ENCODE assay signal across 20 cellular contexts in genomic region chr3:166685246-166685645, GRCh38.
DNase-seq lines count a peak whose midpoint lies in the region; ATAC-seq, FAIRE-seq and TF ChIP-seq lines count a peak whose summit lies in the region.
"Had no signal": no experiment of that assay in that cellular context is flagged by ENCODE, and none has a peak within 500 bp of the region (broad histone marks: within the 10 kb centered on the region; RNA-seq: fewer than 3 reads in every experiment).

No MANE protein-coding gene starts in this region.

- no peak overlapping the region for H2BK15ac ChIP-seq in H1 (ENCODE audit: low read length)

- H4K91ac ChIP-seq in H1 (replicated peaks; ENCODE audit: insufficient read length, low read length), result no peak overlapping the region

- H3K56ac ChIP-seq in H1 (replicated peaks; ENCODE audit: insufficient read length, low read depth, low read length), result no peak overlapping the region

- peak overlapping the region; percentile 50; the same call in 1 of the 2 replicates for H3K27ac ChIP-seq in Karpas-422 (ENCODE audit: low read length)
- no peak overlapping the region for H3K27ac ChIP-seq in OCI-LY7 (ENCODE audit: low read depth, low read length, poor library complexity, severe bottlenecking)
- no peak overlapping the region for H3K27ac ChIP-seq in H1 (ENCODE audit: low read depth, low read length)

- TF ChIP-seq POLR2A in H1 (IDR thresholded peaks at IDR 0.05; ENCODE audit: control extremely low read depth in 1 of 2, low read depth in 2 of 2, low read length in 2 of 2), result no peak

- H3K4me1 ChIP-seq in Karpas-422 (ENCODE audit: low read length), result peaks cover 20% of the 10 kb centered on the region
- no peaks in the 10 kb centered on the region for H3K4me1 ChIP-seq in OCI-LY7 (ENCODE audit: insufficient read depth, low read length, poor library complexity, severe bottlenecking)
- no peaks in the 10 kb centered on the region for H3K4me1 ChIP-seq in H1 (replicated peaks in 1 of 4; ENCODE audit: control insufficient read depth in 3 of 4, insufficient read depth in 4 of 4, low read length in 3 of 4)

- TF ChIP-seq CTCF in OCI-LY7 (conservative IDR thresholded peaks at IDR 0.05; ENCODE audit: low read length), result peak; percentile 46; the same call in 1 of the 2 replicates
- TF ChIP-seq CTCF in H1 (IDR thresholded peaks at IDR 0.05; ENCODE audit: control extremely low read depth in 1 of 3, insufficient read depth in 1 of 3, low read depth in 1 of 3, low read length in 3 of 3), result peak in 1 of 3 experiments; percentile 2; a peak in 1 of 4 replicates

- no peak overlapping the region for H2AK5ac ChIP-seq in H1 (ENCODE audit: low read depth, low read length)

- no TSS peak for BruUV-seq in OCI-LY7 (replicated peaks; lab: Mats Ljungman, UMichigan)

- H3K79me1 ChIP-seq in H1 (ENCODE audit: low read depth, low read length), result no peaks in the 10 kb centered on the region

- no peaks in the 10 kb centered on the region for H4K20me1 ChIP-seq in Karpas-422 (ENCODE audit: insufficient read depth, low read depth, low read length)
- H4K20me1 ChIP-seq in OCI-LY7 (ENCODE audit: insufficient read depth, low read length), result no peaks in the 10 kb centered on the region
- no peaks in the 10 kb centered on the region for H4K20me1 ChIP-seq in H1 (replicated peaks in 1 of 2; ENCODE audit: control insufficient read depth in 1 of 2, insufficient read depth in 2 of 2, low read length in 2 of 2)

- CTCF ChIA-PET in OCI-LY7 (lab: Charles Lee; ENCODE audit: unreplicated experiment), result no interaction called here
- CTCF ChIA-PET in H1 (lab: Charles Lee; ENCODE audit: partially characterized antibody), result interaction anchor here (0.8 to 1.5 kb wide), 3 partner anchors 11 to 195 kb away, joined by 3 read pairs; no protein-coding TSS in a partner anchor

- 0 out of 2 replicates have a peak overlapping the region, but pooled peaks have one; percentile 23 for H2AFZ ChIP-seq in Karpas-422 (ENCODE audit: low read length)
- no peak overlapping the region for H2AFZ ChIP-seq in OCI-LY7 (ENCODE audit: low read length)
- H2AFZ ChIP-seq in H1 (ENCODE audit: low read length), result no peak overlapping the region

- no peak for FAIRE-seq in H1 (lab: Jason Lieb, UNC)
- FAIRE-seq: H54 had no signal

- no peak for TF ChIP-seq EP300 in H1 (IDR thresholded peaks at IDR 0.05; ENCODE audit: borderline replicate concordance in 1 of 2, low read depth in 2 of 2, low read length in 2 of 2)

- ATAC-seq in HG03460 (IDR thresholded peaks at IDR 0.05; ENCODE audit: unreplicated experiment), result no peak
- ATAC-seq: Right ventricle myocardium inferior had no signal

- H3K9me2 ChIP-seq in Karpas-422 (replicated peaks; ENCODE audit: insufficient read depth, low read length) (no peaks in the 10 kb centered on the region), OCI-LY7 (ENCODE audit: insufficient read depth, low read length) (no peaks in the 10 kb centered on the region)
- H3K9me2 ChIP-seq: SK-N-SH had no signal

- H3K4me3 ChIP-seq in Karpas-422 (ENCODE audit: low read length) (no peak overlapping the region), OCI-LY7 (ENCODE audit: low read depth, low read length, poor library complexity, severe bottlenecking) (no peak overlapping the region), H1 (ENCODE audit: extremely low read depth in 1 of 4, insufficient read depth in 2 of 4, low read depth in 3 of 4, low read length in 4 of 4) (no peak overlapping the region)

- H3K9ac ChIP-seq in Karpas-422 (ENCODE audit: low read length) (no peak overlapping the region), H1 (replicated peaks in 1 of 4; ENCODE audit: extremely low read depth in 1 of 4, low read depth in 3 of 4, low read length in 3 of 4) (no peak overlapping the region)
- H3K9ac ChIP-seq: SK-N-SH had no signal

- no peak overlapping the region for H2BK20ac ChIP-seq in H1 (ENCODE audit: low read length)

- H2BK5ac ChIP-seq in H1 (ENCODE audit: low read depth, low read length), result no peak overlapping the region

- DNase-seq in DMS53 (lab: John Stamatoyannopoulos, UW) (peak; percentile 26), DMS53 treated with DMSO at 0.1 percent for 48 hours (lab: John Stamatoyannopoulos, UW; ENCODE audit: unreplicated experiment) (no peak), Karpas-422 (peak; percentile 80), OCI-LY7 (ENCODE audit: low spot score) (no peak), H1 (ENCODE audit: low read depth in 1 of 2, low spot score in 2 of 2) (no peak), HUDEP-2 (lab: John Stamatoyannopoulos, UW; ENCODE audit: unreplicated experiment in 76 of 76) (no peak), SHP77 (lab: John Stamatoyannopoulos, UW) (no peak)
- DNase-seq: 8988T; CD8-positive, alpha-beta memory T cell; IMR-90; MV-4-11; NCI-H1436; NCI-H2081 treated with DMSO at 0.1 percent for 48 hours; NCI-H2227 treated with DMSO at 0.1 percent for 48 hours; NCI-H524; SK-N-SH; T-helper 1 cell had no signal

- no peak overlapping the region for H2BK12ac ChIP-seq in H1 (ENCODE audit: low read depth, low read length)

- intact Hi-C loops in OCI-LY7 (cut with micrococcal nuclease; ENCODE audit: unreplicated experiment), result no loop called here

- no peaks in the 10 kb centered on the region for H3K9me3 ChIP-seq in Karpas-422 (ENCODE audit: low read length)
- H3K9me3 ChIP-seq in OCI-LY7 (ENCODE audit: low read length), result no peaks in the 10 kb centered on the region
- no peaks in the 10 kb centered on the region for H3K9me3 ChIP-seq in H1 (ENCODE audit: insufficient read depth in 2 of 2, low read depth in 1 of 2, low read length in 1 of 2)
- H3K9me3 ChIP-seq: SK-N-SH had no signal

- peak overlapping the region; percentile 49 for H3K4me2 ChIP-seq in Karpas-422 (ENCODE audit: low read depth, low read length, poor library complexity, severe bottlenecking)
- no peak overlapping the region for H3K4me2 ChIP-seq in OCI-LY7 (ENCODE audit: low read length)
- no peak overlapping the region for H3K4me2 ChIP-seq in H1 (ENCODE audit: insufficient read depth in 1 of 2, low read depth in 2 of 2, low read length in 2 of 2)
- H3K4me2 ChIP-seq: SK-N-SH had no signal

- 85% methylated on average over 1 of the region's 1 CpG; no CpG with 5 or more reads in 1 of the 2 experiments for WGBS in H1 (ENCODE audit: extremely low coverage in 1 of 2, insufficient coverage in 1 of 2, insufficient read length in 1 of 2, insufficient replicate concordance in 2 of 2, low coverage in 1 of 2, low lambda C conversion rate in 2 of 2, missing lambda C conversion rate in 1 of 2), 2 experiments

- no peak overlapping the region for H4K5ac ChIP-seq in H1 (ENCODE audit: insufficient read length, low read depth, low read length)

- H3K23ac ChIP-seq in H1 (ENCODE audit: insufficient read length), result no peak overlapping the region

- peak; percentile 32 to 47 for TF ChIP-seq RAD21 in H1 (IDR thresholded peaks at IDR 0.05 in 1 of 2, conservative IDR thresholded peaks at IDR 0.05 in 1 of 2; ENCODE audit: low read depth in 2 of 2, low read length in 2 of 2)

- no peak overlapping the region for H2BK120ac ChIP-seq in H1 (replicated peaks; ENCODE audit: low read depth, low read length)

- H3K79me2 ChIP-seq in Karpas-422 (ENCODE audit: low read length) (no peaks in the 10 kb centered on the region), OCI-LY7 (ENCODE audit: insufficient read depth, low read depth, low read length) (no peaks in the 10 kb centered on the region), H1 (ENCODE audit: control insufficient read depth in 1 of 2, insufficient read depth in 2 of 2, low read length in 2 of 2) (no peaks in the 10 kb centered on the region)

- no peaks in the 10 kb centered on the region for H3K36me3 ChIP-seq in Karpas-422 (ENCODE audit: insufficient read depth, low read length)
- H3K36me3 ChIP-seq in OCI-LY7 (ENCODE audit: insufficient read depth, low read length), result no peaks in the 10 kb centered on the region
- H3K36me3 ChIP-seq in H1 (ENCODE audit: control insufficient read depth in 2 of 4, insufficient read depth in 4 of 4, low read length in 3 of 4), result no peaks in the 10 kb centered on the region

- H3K4ac ChIP-seq in H1 (replicated peaks; ENCODE audit: insufficient read length, low read depth, low read length), result no peak overlapping the region

- POLR2A ChIA-PET in OCI-LY7 (lab: Charles Lee), result interaction anchor here (0.6 kb wide), 1 partner anchor 268 kb away, joined by 3 read pairs; no protein-coding TSS in a partner anchor
- POLR2A ChIA-PET in H1 (lab: Charles Lee; ENCODE audit: partially characterized antibody), result no interaction called here

- no peak overlapping the region for H3K14ac ChIP-seq in H1 (ENCODE audit: insufficient read length)

- no peak overlapping the region for H3K18ac ChIP-seq in H1 (ENCODE audit: extremely low read depth, low read length)

- H3K27me3 ChIP-seq in Karpas-422 (ENCODE audit: low read length), result no peaks in the 10 kb centered on the region
- no peaks in the 10 kb centered on the region for H3K27me3 ChIP-seq in H1 (replicated peaks in 1 of 4; ENCODE audit: control insufficient read depth in 3 of 4, extremely low read depth in 1 of 4, insufficient read depth in 3 of 4, low read length in 3 of 4)

- no peak overlapping the region for H4K8ac ChIP-seq in H1 (ENCODE audit: extremely low read depth, insufficient read depth, low read length)

- no peaks in the 10 kb centered on the region for H3K23me2 ChIP-seq in H1 (ENCODE audit: low read depth, low read length)

TF ChIP-seq in H1, 55 proteins besides CTCF, POLR2A, EP300 and RAD21:
- TF ChIP-seq NANOG (IDR thresholded peaks at IDR 0.05; ENCODE audit: insufficient read depth, low read depth, low read length, poor library complexity, severe bottlenecking) (no peak), GTF2F1 (IDR thresholded peaks at IDR 0.05; ENCODE audit: borderline replicate concordance, low read depth, low read length) (no peak)

Comparison
In these comparisons a context has a peak if more than half of its experiments do, and no peak if none do; other contexts are left out.
1. DNase-seq: peak in DMS53 (single experiment) and Karpas-422 (single experiment); none in DMS53 treated with DMSO at 0.1 percent for 48 hours (single experiment), OCI-LY7 (single experiment), H1 (0 of 2), HUDEP-2 (0 of 76) and SHP77 (0 of 2).